ENCODE assay signal across 1 cellular context in the genomic region with DNA sequence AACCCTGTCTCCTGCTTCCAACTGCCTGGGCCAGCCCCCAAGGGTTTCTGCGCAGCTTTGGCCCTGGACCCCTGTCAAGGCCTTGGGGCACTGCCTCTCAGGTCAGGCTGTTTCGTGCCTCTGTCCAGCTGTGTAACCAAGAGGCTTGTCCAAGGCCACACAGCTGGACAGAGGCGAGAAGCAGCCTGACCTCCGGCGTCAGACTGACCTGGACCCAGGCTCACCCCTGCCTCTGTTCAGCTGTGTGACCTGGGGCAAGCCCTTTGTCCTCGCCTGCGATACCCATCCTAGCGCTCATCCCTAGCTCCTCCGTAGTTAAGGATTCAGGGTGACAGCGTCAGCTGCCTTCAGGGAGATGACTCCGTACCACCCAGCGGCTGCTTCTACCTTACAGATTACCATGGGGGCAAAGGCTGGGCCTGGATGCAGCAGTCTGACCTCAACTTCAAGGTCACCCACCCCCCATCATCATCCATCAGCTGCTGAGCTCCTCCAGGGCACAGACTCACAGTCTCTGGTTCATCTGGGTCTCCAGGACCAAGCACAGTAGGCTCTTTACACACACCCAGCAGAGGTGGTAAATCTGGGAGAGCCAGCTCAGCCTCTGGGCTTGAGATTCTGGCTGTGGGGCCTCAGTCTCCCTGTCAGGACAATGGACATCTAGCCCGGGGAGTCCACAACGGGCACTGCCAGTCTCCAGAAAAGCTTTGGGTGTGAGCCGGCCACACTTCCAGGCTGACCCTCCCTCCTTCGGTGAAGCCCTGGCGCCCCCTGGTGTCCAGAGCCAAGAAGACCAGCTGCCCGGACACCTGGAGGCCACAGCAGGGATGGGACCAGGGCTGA.
TF ChIP-seq lines count a peak whose summit lies in the region.

No MANE protein-coding gene starts in this region.

TF ChIP-seq in HepG2, 621 proteins besides CTCF, POLR2A, EP300 and RAD21 (continued from another document and continues in another):
- TF ChIP-seq, protein P1, sequence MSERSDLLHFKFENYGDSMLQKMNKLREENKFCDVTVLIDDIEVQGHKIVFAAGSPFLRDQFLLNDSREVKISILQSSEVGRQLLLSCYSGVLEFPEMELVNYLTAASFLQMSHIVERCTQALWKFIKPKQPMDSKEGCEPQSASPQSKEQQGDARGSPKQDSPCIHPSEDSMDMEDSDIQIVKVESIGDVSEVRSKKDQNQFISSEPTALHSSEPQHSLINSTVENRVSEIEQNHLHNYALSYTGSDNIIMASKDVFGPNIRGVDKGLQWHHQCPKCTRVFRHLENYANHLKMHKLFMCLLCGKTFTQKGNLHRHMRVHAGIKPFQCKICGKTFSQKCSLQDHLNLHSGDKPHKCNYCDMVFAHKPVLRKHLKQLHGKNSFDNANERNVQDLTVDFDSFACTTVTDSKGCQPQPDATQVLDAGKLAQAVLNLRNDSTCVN (CRISPR knock-in tag; IDR thresholded peaks at IDR 0.05; ENCODE audit: borderline replicate concordance) = 0 out of 2 replicates have a peak, but pooled peaks have one; percentile 40
- no peak for TF ChIP-seq ZMAT3 (CRISPR knock-in tag; conservative IDR thresholded peaks at IDR 0.05)
- TF ChIP-seq NR2F1 (CRISPR knock-in tag; IDR thresholded peaks at IDR 0.05) = peak in 1 of 2 experiments; percentile 14; a peak in 1 of 4 replicates
- peak; percentile 54 for TF ChIP-seq ZNF501 (CRISPR knock-in tag; IDR thresholded peaks at IDR 0.05)
- no peak for TF ChIP-seq THYN1 (CRISPR knock-in tag; IDR thresholded peaks at IDR 0.05; ENCODE audit: borderline replicate concordance, low read depth)
- TF ChIP-seq TGIF2 (CRISPR knock-in tag; IDR thresholded peaks at IDR 0.05) = no peak
- peak; percentile 79 for TF ChIP-seq KDM2A (CRISPR knock-in tag; IDR thresholded peaks at IDR 0.05; ENCODE audit: borderline replicate concordance, low read depth)
- peak; percentile 64 for TF ChIP-seq RARA (CRISPR knock-in tag; IDR thresholded peaks at IDR 0.05)
- peak; percentile 67; the same call in 1 of the 2 replicates for TF ChIP-seq KDM3A (CRISPR knock-in tag; IDR thresholded peaks at IDR 0.05; ENCODE audit: low read depth)
- TF ChIP-seq ZNF431 (CRISPR knock-in tag; IDR thresholded peaks at IDR 0.05; ENCODE audit: borderline replicate concordance, low read depth) = no peak
- TF ChIP-seq ERF (CRISPR knock-in tag; IDR thresholded peaks at IDR 0.05) = peak; percentile 66
- no peak for TF ChIP-seq ATF1 (CRISPR knock-in tag; IDR thresholded peaks at IDR 0.05)
- TF ChIP-seq ZNF768 (CRISPR knock-in tag; IDR thresholded peaks at IDR 0.05) = peak; percentile 74
- peak; percentile 29; the same call in 1 of the 2 replicates for TF ChIP-seq ZNF143 (CRISPR knock-in tag; IDR thresholded peaks at IDR 0.05)
- TF ChIP-seq SP1 (IDR thresholded peaks at IDR 0.05) = no peak
- 0 out of 2 replicates have a peak, but pooled peaks have one; percentile 12 for TF ChIP-seq SP1 (CRISPR knock-in tag; IDR thresholded peaks at IDR 0.05)
- TF ChIP-seq ZNF556 (CRISPR knock-in tag; IDR thresholded peaks at IDR 0.05; ENCODE audit: borderline replicate concordance) = no peak
- TF ChIP-seq ESRRA (CRISPR knock-in tag; IDR thresholded peaks at IDR 0.05; ENCODE audit: low read depth) = 0 out of 2 replicates have a peak, but pooled peaks have one; percentile 42
- TF ChIP-seq, protein P2, sequence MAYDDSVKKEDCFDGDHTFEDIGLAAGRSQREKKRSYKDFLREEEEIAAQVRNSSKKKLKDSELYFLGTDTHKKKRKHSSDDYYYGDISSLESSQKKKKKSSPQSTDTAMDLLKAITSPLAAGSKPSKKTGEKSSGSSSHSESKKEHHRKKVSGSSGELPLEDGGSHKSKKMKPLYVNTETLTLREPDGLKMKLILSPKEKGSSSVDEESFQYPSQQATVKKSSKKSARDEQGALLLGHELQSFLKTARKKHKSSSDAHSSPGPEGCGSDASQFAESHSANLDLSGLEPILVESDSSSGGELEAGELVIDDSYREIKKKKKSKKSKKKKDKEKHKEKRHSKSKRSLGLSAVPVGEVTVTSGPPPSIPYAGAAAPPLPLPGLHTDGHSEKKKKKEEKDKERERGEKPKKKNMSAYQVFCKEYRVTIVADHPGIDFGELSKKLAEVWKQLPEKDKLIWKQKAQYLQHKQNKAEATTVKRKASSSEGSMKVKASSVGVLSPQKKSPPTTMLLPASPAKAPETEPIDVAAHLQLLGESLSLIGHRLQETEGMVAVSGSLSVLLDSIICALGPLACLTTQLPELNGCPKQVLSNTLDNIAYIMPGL (CRISPR knock-in tag; IDR thresholded peaks at IDR 0.05; ENCODE audit: borderline replicate concordance in 1 of 2, low read depth in 1 of 2) = 0 out of 4 replicates have a peak, but pooled peaks of 1 of the 2 experiments have one; percentile 40
- TF ChIP-seq ZNF253 (CRISPR knock-in tag; IDR thresholded peaks at IDR 0.05; ENCODE audit: borderline replicate concordance) = no peak
- TF ChIP-seq, protein P3, sequence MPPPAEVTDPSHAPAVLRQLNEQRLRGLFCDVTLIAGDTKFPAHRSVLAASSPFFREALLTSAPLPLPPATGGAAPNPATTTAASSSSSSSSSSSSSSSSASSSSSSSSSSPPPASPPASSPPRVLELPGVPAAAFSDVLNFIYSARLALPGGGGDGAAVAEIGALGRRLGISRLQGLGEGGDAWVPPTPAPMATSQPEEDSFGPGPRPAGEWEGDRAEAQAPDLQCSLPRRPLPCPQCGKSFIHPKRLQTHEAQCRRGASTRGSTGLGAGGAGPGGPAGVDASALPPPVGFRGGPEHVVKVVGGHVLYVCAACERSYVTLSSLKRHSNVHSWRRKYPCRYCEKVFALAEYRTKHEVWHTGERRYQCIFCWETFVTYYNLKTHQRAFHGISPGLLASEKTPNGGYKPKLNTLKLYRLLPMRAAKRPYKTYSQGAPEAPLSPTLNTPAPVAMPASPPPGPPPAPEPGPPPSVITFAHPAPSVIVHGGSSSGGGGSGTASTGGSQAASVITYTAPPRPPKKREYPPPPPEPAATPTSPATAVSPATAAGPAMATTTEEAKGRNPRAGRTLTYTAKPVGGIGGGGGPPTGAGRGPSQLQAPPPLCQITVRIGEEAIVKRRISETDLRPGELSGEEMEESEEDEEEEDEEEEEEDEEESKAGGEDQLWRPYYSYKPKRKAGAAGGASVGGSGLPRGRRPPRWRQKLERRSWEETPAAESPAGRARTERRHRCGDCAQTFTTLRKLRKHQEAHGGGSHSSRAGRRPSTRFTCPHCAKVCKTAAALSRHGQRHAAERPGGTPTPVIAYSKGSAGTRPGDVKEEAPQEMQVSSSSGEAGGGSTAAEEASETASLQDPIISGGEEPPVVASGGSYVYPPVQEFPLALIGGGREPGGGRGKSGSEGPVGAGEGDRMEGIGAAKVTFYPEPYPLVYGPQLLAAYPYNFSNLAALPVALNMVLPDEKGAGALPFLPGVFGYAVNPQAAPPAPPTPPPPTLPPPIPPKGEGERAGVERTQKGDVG (CRISPR knock-in tag; IDR thresholded peaks at IDR 0.05; ENCODE audit: borderline replicate concordance) = peak; percentile 34; the same call in 1 of the 2 replicates
- TF ChIP-seq ZNF34 (CRISPR knock-in tag; IDR thresholded peaks at IDR 0.05; ENCODE audit: borderline replicate concordance) = no peak
- TF ChIP-seq POGZ (CRISPR knock-in tag; IDR thresholded peaks at IDR 0.05) = 0 out of 2 replicates have a peak, but pooled peaks have one; percentile 25
- TF ChIP-seq SP2 (CRISPR knock-in tag; IDR thresholded peaks at IDR 0.05) = no peak
- TF ChIP-seq, protein P4, sequence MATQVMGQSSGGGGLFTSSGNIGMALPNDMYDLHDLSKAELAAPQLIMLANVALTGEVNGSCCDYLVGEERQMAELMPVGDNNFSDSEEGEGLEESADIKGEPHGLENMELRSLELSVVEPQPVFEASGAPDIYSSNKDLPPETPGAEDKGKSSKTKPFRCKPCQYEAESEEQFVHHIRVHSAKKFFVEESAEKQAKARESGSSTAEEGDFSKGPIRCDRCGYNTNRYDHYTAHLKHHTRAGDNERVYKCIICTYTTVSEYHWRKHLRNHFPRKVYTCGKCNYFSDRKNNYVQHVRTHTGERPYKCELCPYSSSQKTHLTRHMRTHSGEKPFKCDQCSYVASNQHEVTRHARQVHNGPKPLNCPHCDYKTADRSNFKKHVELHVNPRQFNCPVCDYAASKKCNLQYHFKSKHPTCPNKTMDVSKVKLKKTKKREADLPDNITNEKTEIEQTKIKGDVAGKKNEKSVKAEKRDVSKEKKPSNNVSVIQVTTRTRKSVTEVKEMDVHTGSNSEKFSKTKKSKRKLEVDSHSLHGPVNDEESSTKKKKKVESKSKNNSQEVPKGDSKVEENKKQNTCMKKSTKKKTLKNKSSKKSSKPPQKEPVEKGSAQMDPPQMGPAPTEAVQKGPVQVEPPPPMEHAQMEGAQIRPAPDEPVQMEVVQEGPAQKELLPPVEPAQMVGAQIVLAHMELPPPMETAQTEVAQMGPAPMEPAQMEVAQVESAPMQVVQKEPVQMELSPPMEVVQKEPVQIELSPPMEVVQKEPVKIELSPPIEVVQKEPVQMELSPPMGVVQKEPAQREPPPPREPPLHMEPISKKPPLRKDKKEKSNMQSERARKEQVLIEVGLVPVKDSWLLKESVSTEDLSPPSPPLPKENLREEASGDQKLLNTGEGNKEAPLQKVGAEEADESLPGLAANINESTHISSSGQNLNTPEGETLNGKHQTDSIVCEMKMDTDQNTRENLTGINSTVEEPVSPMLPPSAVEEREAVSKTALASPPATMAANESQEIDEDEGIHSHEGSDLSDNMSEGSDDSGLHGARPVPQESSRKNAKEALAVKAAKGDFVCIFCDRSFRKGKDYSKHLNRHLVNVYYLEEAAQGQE (IDR thresholded peaks at IDR 0.05; ENCODE audit: borderline replicate concordance in 1 of 2, low read depth in 1 of 2, low read length in 2 of 2) = peak; percentile 3 to 81
- TF ChIP-seq, protein P5, sequence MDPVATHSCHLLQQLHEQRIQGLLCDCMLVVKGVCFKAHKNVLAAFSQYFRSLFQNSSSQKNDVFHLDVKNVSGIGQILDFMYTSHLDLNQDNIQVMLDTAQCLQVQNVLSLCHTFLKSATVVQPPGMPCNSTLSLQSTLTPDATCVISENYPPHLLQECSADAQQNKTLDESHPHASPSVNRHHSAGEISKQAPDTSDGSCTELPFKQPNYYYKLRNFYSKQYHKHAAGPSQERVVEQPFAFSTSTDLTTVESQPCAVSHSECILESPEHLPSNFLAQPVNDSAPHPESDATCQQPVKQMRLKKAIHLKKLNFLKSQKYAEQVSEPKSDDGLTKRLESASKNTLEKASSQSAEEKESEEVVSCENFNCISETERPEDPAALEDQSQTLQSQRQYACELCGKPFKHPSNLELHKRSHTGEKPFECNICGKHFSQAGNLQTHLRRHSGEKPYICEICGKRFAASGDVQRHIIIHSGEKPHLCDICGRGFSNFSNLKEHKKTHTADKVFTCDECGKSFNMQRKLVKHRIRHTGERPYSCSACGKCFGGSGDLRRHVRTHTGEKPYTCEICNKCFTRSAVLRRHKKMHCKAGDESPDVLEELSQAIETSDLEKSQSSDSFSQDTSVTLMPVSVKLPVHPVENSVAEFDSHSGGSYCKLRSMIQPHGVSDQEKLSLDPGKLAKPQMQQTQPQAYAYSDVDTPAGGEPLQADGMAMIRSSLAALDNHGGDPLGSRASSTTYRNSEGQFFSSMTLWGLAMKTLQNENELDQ (CRISPR knock-in tag; IDR thresholded peaks at IDR 0.05; ENCODE audit: borderline replicate concordance) = 0 out of 2 replicates have a peak, but pooled peaks have one; percentile 31
- TF ChIP-seq ZKSCAN1 (IDR thresholded peaks at IDR 0.05; ENCODE audit: low read length) = peak; percentile 72; the same call in 1 of the 2 replicates
- TF ChIP-seq, protein P6, sequence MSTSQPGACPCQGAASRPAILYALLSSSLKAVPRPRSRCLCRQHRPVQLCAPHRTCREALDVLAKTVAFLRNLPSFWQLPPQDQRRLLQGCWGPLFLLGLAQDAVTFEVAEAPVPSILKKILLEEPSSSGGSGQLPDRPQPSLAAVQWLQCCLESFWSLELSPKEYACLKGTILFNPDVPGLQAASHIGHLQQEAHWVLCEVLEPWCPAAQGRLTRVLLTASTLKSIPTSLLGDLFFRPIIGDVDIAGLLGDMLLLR (CRISPR knock-in tag; IDR thresholded peaks at IDR 0.05) = no peak
- 0 out of 2 replicates have a peak, but pooled peaks have one; percentile 33 for TF ChIP-seq SRY (CRISPR knock-in tag; IDR thresholded peaks at IDR 0.05)
- TF ChIP-seq HOXA3 (CRISPR knock-in tag; IDR thresholded peaks at IDR 0.05) = 0 out of 2 replicates have a peak, but pooled peaks have one; percentile 21
- TF ChIP-seq, protein P7, sequence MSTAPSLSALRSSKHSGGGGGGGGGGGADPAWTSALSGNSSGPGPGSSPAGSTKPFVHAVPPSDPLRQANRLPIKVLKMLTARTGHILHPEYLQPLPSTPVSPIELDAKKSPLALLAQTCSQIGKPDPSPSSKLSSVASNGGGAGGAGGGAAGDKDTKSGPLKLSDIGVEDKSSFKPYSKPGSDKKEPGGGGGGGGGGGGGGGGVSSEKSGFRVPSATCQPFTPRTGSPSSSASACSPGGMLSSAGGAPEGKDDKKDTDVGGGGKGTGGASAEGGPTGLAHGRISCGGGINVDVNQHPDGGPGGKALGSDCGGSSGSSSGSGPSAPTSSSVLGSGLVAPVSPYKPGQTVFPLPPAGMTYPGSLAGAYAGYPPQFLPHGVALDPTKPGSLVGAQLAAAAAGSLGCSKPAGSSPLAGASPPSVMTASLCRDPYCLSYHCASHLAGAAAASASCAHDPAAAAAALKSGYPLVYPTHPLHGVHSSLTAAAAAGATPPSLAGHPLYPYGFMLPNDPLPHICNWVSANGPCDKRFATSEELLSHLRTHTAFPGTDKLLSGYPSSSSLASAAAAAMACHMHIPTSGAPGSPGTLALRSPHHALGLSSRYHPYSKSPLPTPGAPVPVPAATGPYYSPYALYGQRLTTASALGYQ (CRISPR knock-in tag; IDR thresholded peaks at IDR 0.05) = no peak
- TF ChIP-seq, protein P8, sequence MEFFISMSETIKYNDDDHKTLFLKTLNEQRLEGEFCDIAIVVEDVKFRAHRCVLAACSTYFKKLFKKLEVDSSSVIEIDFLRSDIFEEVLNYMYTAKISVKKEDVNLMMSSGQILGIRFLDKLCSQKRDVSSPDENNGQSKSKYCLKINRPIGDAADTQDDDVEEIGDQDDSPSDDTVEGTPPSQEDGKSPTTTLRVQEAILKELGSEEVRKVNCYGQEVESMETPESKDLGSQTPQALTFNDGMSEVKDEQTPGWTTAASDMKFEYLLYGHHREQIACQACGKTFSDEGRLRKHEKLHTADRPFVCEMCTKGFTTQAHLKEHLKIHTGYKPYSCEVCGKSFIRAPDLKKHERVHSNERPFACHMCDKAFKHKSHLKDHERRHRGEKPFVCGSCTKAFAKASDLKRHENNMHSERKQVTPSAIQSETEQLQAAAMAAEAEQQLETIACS (CRISPR knock-in tag; IDR thresholded peaks at IDR 0.05) = no peak
- TF ChIP-seq, protein P9, sequence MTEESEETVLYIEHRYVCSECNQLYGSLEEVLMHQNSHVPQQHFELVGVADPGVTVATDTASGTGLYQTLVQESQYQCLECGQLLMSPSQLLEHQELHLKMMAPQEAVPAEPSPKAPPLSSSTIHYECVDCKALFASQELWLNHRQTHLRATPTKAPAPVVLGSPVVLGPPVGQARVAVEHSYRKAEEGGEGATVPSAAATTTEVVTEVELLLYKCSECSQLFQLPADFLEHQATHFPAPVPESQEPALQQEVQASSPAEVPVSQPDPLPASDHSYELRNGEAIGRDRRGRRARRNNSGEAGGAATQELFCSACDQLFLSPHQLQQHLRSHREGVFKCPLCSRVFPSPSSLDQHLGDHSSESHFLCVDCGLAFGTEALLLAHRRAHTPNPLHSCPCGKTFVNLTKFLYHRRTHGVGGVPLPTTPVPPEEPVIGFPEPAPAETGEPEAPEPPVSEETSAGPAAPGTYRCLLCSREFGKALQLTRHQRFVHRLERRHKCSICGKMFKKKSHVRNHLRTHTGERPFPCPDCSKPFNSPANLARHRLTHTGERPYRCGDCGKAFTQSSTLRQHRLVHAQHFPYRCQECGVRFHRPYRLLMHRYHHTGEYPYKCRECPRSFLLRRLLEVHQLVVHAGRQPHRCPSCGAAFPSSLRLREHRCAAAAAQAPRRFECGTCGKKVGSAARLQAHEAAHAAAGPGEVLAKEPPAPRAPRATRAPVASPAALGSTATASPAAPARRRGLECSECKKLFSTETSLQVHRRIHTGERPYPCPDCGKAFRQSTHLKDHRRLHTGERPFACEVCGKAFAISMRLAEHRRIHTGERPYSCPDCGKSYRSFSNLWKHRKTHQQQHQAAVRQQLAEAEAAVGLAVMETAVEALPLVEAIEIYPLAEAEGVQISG (CRISPR knock-in tag; IDR thresholded peaks at IDR 0.05) = 0 out of 2 replicates have a peak, but pooled peaks have one; percentile 28
- peak; percentile 34; the same call in 1 of the 2 replicates for TF ChIP-seq RXRB (CRISPR knock-in tag; IDR thresholded peaks at IDR 0.05; ENCODE audit: borderline replicate concordance)
